18 cellular contexts compared by ENCODE assay signal in the genomic region with DNA sequence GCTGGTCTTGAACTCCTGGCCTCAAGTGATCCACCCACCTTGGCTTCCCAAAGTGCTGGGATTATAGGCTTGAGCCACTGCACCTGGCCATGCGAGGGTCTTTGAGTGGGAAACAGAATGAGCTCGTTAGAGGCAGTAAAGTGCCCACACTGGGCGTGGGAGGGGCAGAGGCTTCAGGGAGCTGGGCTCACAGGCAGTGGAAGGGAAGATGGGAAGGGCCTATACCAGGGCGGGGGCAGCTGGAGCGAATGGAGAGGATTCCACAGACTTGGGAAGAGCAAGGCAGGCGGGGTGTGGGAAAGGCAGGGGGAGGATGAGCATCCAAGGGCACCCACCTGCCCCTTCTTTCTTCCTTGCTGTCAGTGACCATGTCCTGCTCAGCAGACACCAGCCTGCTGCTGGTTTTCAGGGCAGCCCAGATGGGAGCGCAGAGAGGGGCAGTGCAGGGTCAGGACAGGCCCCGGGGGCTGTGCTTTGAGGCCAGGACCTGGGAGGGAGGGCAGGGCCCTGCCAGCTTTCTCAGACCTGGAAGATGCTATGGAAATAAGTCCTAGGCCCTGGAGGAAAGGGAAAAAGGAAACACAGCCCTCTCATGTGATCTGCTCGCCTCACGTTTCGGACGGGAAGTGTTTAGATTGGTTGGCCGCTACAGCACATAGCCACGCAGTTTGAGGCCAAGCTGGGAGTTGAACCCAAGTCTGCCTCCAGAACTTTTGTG. TPM values are rescaled to one million over a fixed set of nuclear protein-coding genes. Genes with fewer than 3 reads are reported as not detected.
DNase-seq lines count a peak whose midpoint lies in the region; ATAC-seq, FAIRE-seq and TF ChIP-seq lines count a peak whose summit lies in the region.
"Had no signal": no experiment of that assay in that cellular context is flagged by ENCODE, and none has a peak within 500 bp of the region (broad histone marks: within the 10 kb centered on the region; RNA-seq: fewer than 3 reads in every experiment).

No MANE protein-coding gene starts in this region.

- no peaks in the 10 kb centered on the region; the same call in 1 of the 2 replicates for H4K20me1 ChIP-seq in GM23338 (replicated peaks; ENCODE audit: insufficient read depth)

- no peak for TF ChIP-seq RAD21 in A549 (conservative IDR thresholded peaks at IDR 0.05 in 1 of 2, IDR thresholded peaks at IDR 0.05 in 1 of 2)

- H3K4me3 ChIP-seq in A549 (no peak overlapping the region), GM23338 (no peak overlapping the region)
- H3K4me3 ChIP-seq: mucosa of descending colon had no signal

- 85% methylated on average over 13 of the region's 14 CpGs for WGBS in A549 (ENCODE audit: missing lambda C conversion rate)

- H2AFZ ChIP-seq in GM23338, result no peak overlapping the region

- H3K27ac Mint-ChIP-seq in GM23338 (peak overlapping the region; percentile 65; the same call in 1 of the 2 replicates), mesothelial cell of epicardium (peak overlapping the region; percentile 26)
- H3K27ac Mint-ChIP-seq in activated T-helper 17 cell treated with anti-CD3 and anti-CD28 coated beads, Interleukin-2, amount 50 U/mL, for 72 hours, result peak overlapping the region; percentile 48
- H3K27ac Mint-ChIP-seq: activated CD8-positive, alpha-beta T cell treated with anti-CD3 and anti-CD28 coated beads for 36 hours; activated T-cell treated with anti-CD3 and anti-CD28 coated beads, Interleukin-2, amount 50 U/mL, for 72 hours had no signal

- peaks cover 11% of the 10 kb centered on the region for H3K4me1 ChIP-seq in A549
- no peaks in the 10 kb centered on the region; the same call in 1 of the 2 replicates for H3K4me1 ChIP-seq in GM23338 (ENCODE audit: insufficient read depth)

- FAIRE-seq in A549 (lab: Jason Lieb, UNC), result no peak

- H3K9me3 Mint-ChIP-seq in GM23338, result no peaks in the 10 kb centered on the region
- no peaks in the 10 kb centered on the region for H3K9me3 Mint-ChIP-seq in activated T-helper 17 cell treated with anti-CD3 and anti-CD28 coated beads, Interleukin-2, amount 50 U/mL, for 72 hours
- H3K9me3 Mint-ChIP-seq in mesothelial cell of epicardium, result peaks cover 3% of the 10 kb centered on the region
- H3K9me3 Mint-ChIP-seq: activated T-cell treated with anti-CD3 and anti-CD28 coated beads, Interleukin-2, amount 50 U/mL, for 72 hours had no signal

- H3K4me3 Mint-ChIP-seq in GM23338 (no peak overlapping the region), mesothelial cell of epicardium (no peak overlapping the region)
- no peak overlapping the region for H3K4me3 Mint-ChIP-seq in activated T-helper 17 cell treated with anti-CD3 and anti-CD28 coated beads, Interleukin-2, amount 50 U/mL, for 72 hours
- H3K4me3 Mint-ChIP-seq: activated CD8-positive, alpha-beta T cell treated with anti-CD3 and anti-CD28 coated beads for 36 hours; activated T-cell treated with anti-CD3 and anti-CD28 coated beads, Interleukin-2, amount 50 U/mL, for 72 hours had no signal

- peaks cover 16% of the 10 kb centered on the region; the same call in 1 of the 2 replicates for H3K36me3 ChIP-seq in GM23338 (ENCODE audit: insufficient read depth)

- DNase-seq in A549 (ENCODE audit: low read depth in 1 of 2, low spot score in 1 of 2), result no peak
- DNase-seq in GM23338 (ENCODE audit: low spot score), result peak; percentile 20
- DNase-seq in mesothelial cell of epicardium (ENCODE audit: low spot score in 2 of 2, unreplicated experiment in 2 of 2), result no peak
- no peak for DNase-seq in iPS-NIHi7 (ENCODE audit: extremely low spot score)
- no peak for DNase-seq in HT-29 (ENCODE audit: low spot score)
- no peak for DNase-seq in middle frontal gyrus (ENCODE audit: extremely low spot score, low spot score)
- DNase-seq: activated CD8-positive, alpha-beta T cell treated with anti-CD3 and anti-CD28 coated beads for 36 hours; activated T-cell treated with anti-CD3 and anti-CD28 coated beads, Interleukin-2, amount 50 U/mL, for 72 hours; Caco-2; central memory CD4-positive, alpha-beta T cell; Kasumi-1; mucosa of descending colon; NCI-H1105 treated with DMSO at 0.1 percent for 48 hours; stimulated activated CD4-positive, alpha-beta T cell treated with anti-CD3 and anti-CD28 coated beads, Interleukin-4, amount 100 ng/mL, for 24 hours had no signal

- no peaks in the 10 kb centered on the region for H3K79me2 ChIP-seq in GM23338 (replicated peaks; ENCODE audit: insufficient read depth)

- peaks cover 20% of the 10 kb centered on the region for H3K27me3 ChIP-seq in GM23338 (ENCODE audit: insufficient read depth)

- H3K27ac ChIP-seq in A549 (no peak overlapping the region), GM23338 (ENCODE audit: low read depth) (no peak overlapping the region)

- ATAC-seq in A549, result peak; percentile 6 to 17; a peak in 5 of 6 replicates
- peak; percentile 5; the same call in 2 of the 3 replicates for ATAC-seq in GM23338
- no peak for ATAC-seq in activated T-helper 17 cell treated with anti-CD3 and anti-CD28 coated beads, Interleukin-2, amount 50 U/mL, for 72 hours (replicated peaks)
- no peak for ATAC-seq in GM18505 (IDR thresholded peaks at IDR 0.05; ENCODE audit: unreplicated experiment)
- ATAC-seq: activated CD8-positive, alpha-beta T cell treated with anti-CD3 and anti-CD28 coated beads for 36 hours; activated T-cell treated with anti-CD3 and anti-CD28 coated beads, Interleukin-2, amount 50 U/mL, for 72 hours; Right ventricle myocardium inferior had no signal

- no peak overlapping the region for H3K4me2 ChIP-seq in A549
- H3K4me2 ChIP-seq in GM23338, result no peak overlapping the region

- H3K9me3 ChIP-seq in A549, result no peaks in the 10 kb centered on the region
- H3K9me3 ChIP-seq: Caco-2, mucosa of descending colon had no signal

- CTCF ChIA-PET in A549 (lab: Yijun Ruan, JAX), result interaction anchor here (1.2 to 5.4 kb wide), 4 partner anchors 14 to 114 kb away, joined by 4 to 38 read pairs (median 6); no protein-coding TSS in a partner anchor

- TF ChIP-seq POLR2A in A549 (IDR thresholded peaks at IDR 0.05; ENCODE audit: low read length), result no peak
- no peak for TF ChIP-seq POLR2A in GM18505 (IDR thresholded peaks at IDR 0.05; ENCODE audit: borderline replicate concordance, extremely low read depth, insufficient read depth, insufficient read length)

- 0 out of 2 replicates have a peak, but pooled peaks cover 5% of the 10 kb centered on the region for H3F3A ChIP-seq in GM23338 (replicated peaks; ENCODE audit: low read depth)

- TF ChIP-seq EP300 in A549 (IDR thresholded peaks at IDR 0.05), result no peak

- no peaks in the 10 kb centered on the region for H3K9me2 ChIP-seq in GM23338 (ENCODE audit: insufficient read depth)

- H3K36me3 Mint-ChIP-seq in GM23338 (ENCODE audit: low read depth), result peaks cover 38% of the 10 kb centered on the region
- peaks cover 42% of the 10 kb centered on the region for H3K36me3 Mint-ChIP-seq in activated T-helper 17 cell treated with anti-CD3 and anti-CD28 coated beads, Interleukin-2, amount 50 U/mL, for 72 hours (ENCODE audit: low read depth)
- peaks cover 27% of the 10 kb centered on the region for H3K36me3 Mint-ChIP-seq in mesothelial cell of epicardium

- H3K27me3 Mint-ChIP-seq in GM23338 (ENCODE audit: insufficient read depth, low read depth, poor library complexity), result peaks cover 32% of the 10 kb centered on the region
- H3K27me3 Mint-ChIP-seq in activated T-helper 17 cell treated with anti-CD3 and anti-CD28 coated beads, Interleukin-2, amount 50 U/mL, for 72 hours, result no peaks in the 10 kb centered on the region
- H3K27me3 Mint-ChIP-seq in mesothelial cell of epicardium (ENCODE audit: low read depth), result peaks cover 8% of the 10 kb centered on the region

- H3K4me1 Mint-ChIP-seq in GM23338 (no peaks in the 10 kb centered on the region; the same call in 1 of the 3 replicates), mesothelial cell of epicardium (peaks cover 6% of the 10 kb centered on the region)
- H3K4me1 Mint-ChIP-seq in activated T-helper 17 cell treated with anti-CD3 and anti-CD28 coated beads, Interleukin-2, amount 50 U/mL, for 72 hours, result no peaks in the 10 kb centered on the region

- POLR2A ChIA-PET in A549 (lab: Yijun Ruan, JAX), result no interaction called here

- TF ChIP-seq CTCF in A549 (IDR thresholded peaks at IDR 0.05), result no peak
- no peak for TF ChIP-seq CTCF in GM23338 (conservative IDR thresholded peaks at IDR 0.05; ENCODE audit: low read depth in 2 of 2)
- TF ChIP-seq CTCF in mesothelial cell of epicardium (IDR thresholded peaks at IDR 0.05; ENCODE audit: unreplicated experiment), result no peak

TF ChIP-seq in A549, 52 proteins besides CTCF, POLR2A, EP300 and RAD21 (continues in another document):
- no peak for TF ChIP-seq E2F6 (IDR thresholded peaks at IDR 0.05; ENCODE audit: borderline replicate concordance, low read depth)
- TF ChIP-seq JUN (IDR thresholded peaks at IDR 0.05), result no peak
- no peak for TF ChIP-seq SREBF2 (IDR thresholded peaks at IDR 0.05)
- no peak for TF ChIP-seq EHMT2 (IDR thresholded peaks at IDR 0.05; ENCODE audit: low read depth)

TF ChIP-seq in GM23338, 12 proteins besides CTCF, POLR2A, EP300 and RAD21 (continues in another document):
- no peak for TF ChIP-seq ZNF114 (CRISPR knock-in tag; IDR thresholded peaks at IDR 0.05)
- no peak for TF ChIP-seq CREB1 (CRISPR knock-in tag; IDR thresholded peaks at IDR 0.05; ENCODE audit: low read depth)
- TF ChIP-seq ZNF331 (CRISPR knock-in tag; IDR thresholded peaks at IDR 0.05; ENCODE audit: low read depth), result no peak
- TF ChIP-seq, protein P1, sequence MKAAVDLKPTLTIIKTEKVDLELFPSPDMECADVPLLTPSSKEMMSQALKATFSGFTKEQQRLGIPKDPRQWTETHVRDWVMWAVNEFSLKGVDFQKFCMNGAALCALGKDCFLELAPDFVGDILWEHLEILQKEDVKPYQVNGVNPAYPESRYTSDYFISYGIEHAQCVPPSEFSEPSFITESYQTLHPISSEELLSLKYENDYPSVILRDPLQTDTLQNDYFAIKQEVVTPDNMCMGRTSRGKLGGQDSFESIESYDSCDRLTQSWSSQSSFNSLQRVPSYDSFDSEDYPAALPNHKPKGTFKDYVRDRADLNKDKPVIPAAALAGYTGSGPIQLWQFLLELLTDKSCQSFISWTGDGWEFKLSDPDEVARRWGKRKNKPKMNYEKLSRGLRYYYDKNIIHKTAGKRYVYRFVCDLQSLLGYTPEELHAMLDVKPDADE (IDR thresholded peaks at IDR 0.05), result no peak
- no peak for TF ChIP-seq EZH2phosphoT487 (IDR thresholded peaks at IDR 0.05; ENCODE audit: unreplicated experiment)
- TF ChIP-seq NANOG (IDR thresholded peaks at IDR 0.05; ENCODE audit: borderline replicate concordance), result no peak

RNA-seq across cellular contexts. Expression of gene FZD9, which starts 4.3 kb away (rescaled TPM):
- polyA plus RNA-seq in A549 (2011; rRNA removed) (0.57 and 0.78 TPM in 2 replicates), A549 (2017; fragmentation: RNase III; extraction: RNeasy Plus Mini Kit Qiagen cat#74134 plus additional on column Dnase treatment) (0.81 to 1.3 TPM (median 1.2 TPM) in 3 replicates), GM23338 (2016; fragmentation: Nextera tagmentation; extraction: Ambion mirVana) (1.3 and 1.8 TPM in 2 replicates)
- 1.2 and 2.1 TPM in 2 replicates for polyA plus RNA-seq in A549 (2012; cell fraction: cytosol; rRNA removed)
- polyA plus RNA-seq in A549 (2012; cell fraction: nucleus; rRNA removed), result 1.6 and 2.3 TPM in 2 replicates
- polyA minus RNA-seq in A549 (2011; rRNA and poly(A)+ RNA removed), result 0.73 and 0.83 TPM in 2 replicates
- 4.2 and 5.5 TPM in 2 replicates for total RNA-seq in GM23338 (2014; rRNA removed; shearing (Covaris generic))
- total RNA-seq in activated T-helper 17 cell treated with anti-CD3 and anti-CD28 coated beads, Interleukin-2, amount 50 U/mL, for 72 hours, result not detected
- 0.66 to 1.1 TPM (median 1.0 TPM) in 3 replicates for total RNA-seq in mesothelial cell of epicardium
- total RNA-seq in HT-29 (2014; rRNA removed; shearing (Covaris generic)), result not detected in 2 replicates
- total RNA-seq: T-helper 1 cell treated with Interleukin-12 subunit alpha and Interleukin-12 subunit beta and Interleukin-4 antibody, amounts not matched to agents 30 ng/mL and 1 ng/mL, for 36 hours had no signal

Comparison
In these comparisons a context has a peak if more than half of its experiments do, and no peak if none do; other contexts are left out.
1. ATAC-seq: peak in A549 (2 of 2) and GM23338 (single experiment); none in activated T-helper 17 cell treated with anti-CD3 and anti-CD28 coated beads, Interleukin-2, amount 50 U/mL, for 72 hours (single experiment) and GM18505 (single experiment).
2. Peak in every context shown above with its lines, with median percentiles within 50 percentile points of each other: H3K27ac Mint-ChIP-seq.